ENCODE assay signal across 1 cellular context in the genomic region with DNA sequence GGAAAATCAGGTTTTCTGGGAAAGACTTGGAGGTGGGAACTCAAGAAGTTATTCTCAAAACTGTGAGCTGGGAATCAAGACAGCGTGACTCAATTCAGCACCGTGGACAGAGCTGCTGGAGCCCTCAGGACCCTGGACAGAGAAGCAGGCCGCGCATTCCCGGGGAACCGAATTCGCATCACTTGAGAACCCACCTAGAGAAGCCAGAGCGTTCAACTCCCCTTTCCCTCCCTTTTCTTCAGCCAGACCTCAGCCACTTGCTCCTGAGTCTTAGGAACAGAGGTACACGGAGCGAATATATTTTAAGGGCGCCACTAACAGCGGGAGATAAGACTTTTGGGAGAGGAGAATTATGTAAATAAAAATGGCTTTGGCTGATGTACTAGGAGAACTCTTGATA.
A peak's percentile ranks its signal among the peaks of the same experiment; 100 is the strongest.
TF ChIP-seq lines count a peak whose summit lies in the region.

No MANE protein-coding gene starts in this region.

TF ChIP-seq in HepG2, 621 proteins besides CTCF, POLR2A, EP300 and RAD21 (continued from another document and continues in another):
- TF ChIP-seq ZNF646 (CRISPR knock-in tag; IDR thresholded peaks at IDR 0.05) (peak; percentile 93), ZNF737 (CRISPR knock-in tag; IDR thresholded peaks at IDR 0.05; ENCODE audit: borderline replicate concordance) (peak; percentile 100), CHD2 (IDR thresholded peaks at IDR 0.05; ENCODE audit: low read depth, low read length) (no peak), NR1H2 (CRISPR knock-in tag; IDR thresholded peaks at IDR 0.05; ENCODE audit: borderline replicate concordance, low read depth) (peak; percentile 100), U2AF2 (IDR thresholded peaks at IDR 0.05; ENCODE audit: low read depth, low read length) (no peak), ASH2L (IDR thresholded peaks at IDR 0.05; ENCODE audit: insufficient read length, low read depth, low read length) (no peak), ZNF577 (CRISPR knock-in tag; IDR thresholded peaks at IDR 0.05; ENCODE audit: borderline replicate concordance, low read depth) (peak; percentile 99), KDM5B (CRISPR knock-in tag; IDR thresholded peaks at IDR 0.05; ENCODE audit: borderline replicate concordance) (peak; percentile 100), SALL2 (CRISPR knock-in tag; IDR thresholded peaks at IDR 0.05) (peak; percentile 100), HIVEP1 (CRISPR knock-in tag; IDR thresholded peaks at IDR 0.05) (peak; percentile 96), ARHGAP35 (CRISPR knock-in tag; IDR thresholded peaks at IDR 0.05; ENCODE audit: borderline replicate concordance) (peak; percentile 100), ZNF431 (CRISPR knock-in tag; IDR thresholded peaks at IDR 0.05; ENCODE audit: borderline replicate concordance, low read depth) (peak; percentile 100), ZNF337 (CRISPR knock-in tag; IDR thresholded peaks at IDR 0.05; ENCODE audit: borderline replicate concordance, low read depth) (peak; percentile 100; the same call in 1 of the 2 replicates), ZBTB20 (CRISPR knock-in tag; IDR thresholded peaks at IDR 0.05; ENCODE audit: borderline replicate concordance, low read depth) (peak; percentile 100), ZNF709 (CRISPR knock-in tag; IDR thresholded peaks at IDR 0.05) (peak; percentile 100), ZNF3 (CRISPR knock-in tag; IDR thresholded peaks at IDR 0.05) (peak; percentile 99), ETV6 (CRISPR knock-in tag; conservative IDR thresholded peaks at IDR 0.05) (peak; percentile 100), ZNF891 (CRISPR knock-in tag; IDR thresholded peaks at IDR 0.05) (peak; percentile 100), AFF4 (CRISPR knock-in tag; IDR thresholded peaks at IDR 0.05) (peak; percentile 98), IRX3 (CRISPR knock-in tag; IDR thresholded peaks at IDR 0.05; ENCODE audit: borderline replicate concordance, low read depth) (peak; percentile 100), ZNF678 (CRISPR knock-in tag; IDR thresholded peaks at IDR 0.05) (peak; percentile 100), TCF7 (IDR thresholded peaks at IDR 0.05; ENCODE audit: low read depth) (no peak), ZNF775 (CRISPR knock-in tag; IDR thresholded peaks at IDR 0.05; ENCODE audit: borderline replicate concordance) (peak; percentile 99), MAX (IDR thresholded peaks at IDR 0.05) (peak; percentile 81), SUZ12 (IDR thresholded peaks at IDR 0.05; ENCODE audit: low read depth, low read length) (no peak), ZNF766 (CRISPR knock-in tag; IDR thresholded peaks at IDR 0.05; ENCODE audit: borderline replicate concordance) (peak; percentile 100), ZNF704 (CRISPR knock-in tag; IDR thresholded peaks at IDR 0.05; ENCODE audit: borderline replicate concordance) (peak; percentile 100), SRSF4 (IDR thresholded peaks at IDR 0.05; ENCODE audit: low read depth, low read length, poor library complexity, severe bottlenecking) (no peak), ZKSCAN1 (IDR thresholded peaks at IDR 0.05; ENCODE audit: low read length) (no peak), NONO (IDR thresholded peaks at IDR 0.05) (no peak), NONO (CRISPR knock-in tag; conservative IDR thresholded peaks at IDR 0.05) (no peak), GTF3A (CRISPR knock-in tag; conservative IDR thresholded peaks at IDR 0.05) (peak; percentile 86; the same call in 1 of the 2 replicates), NKX3-1 (CRISPR knock-in tag; IDR thresholded peaks at IDR 0.05) (peak; percentile 100)
- TF ChIP-seq, protein P1, sequence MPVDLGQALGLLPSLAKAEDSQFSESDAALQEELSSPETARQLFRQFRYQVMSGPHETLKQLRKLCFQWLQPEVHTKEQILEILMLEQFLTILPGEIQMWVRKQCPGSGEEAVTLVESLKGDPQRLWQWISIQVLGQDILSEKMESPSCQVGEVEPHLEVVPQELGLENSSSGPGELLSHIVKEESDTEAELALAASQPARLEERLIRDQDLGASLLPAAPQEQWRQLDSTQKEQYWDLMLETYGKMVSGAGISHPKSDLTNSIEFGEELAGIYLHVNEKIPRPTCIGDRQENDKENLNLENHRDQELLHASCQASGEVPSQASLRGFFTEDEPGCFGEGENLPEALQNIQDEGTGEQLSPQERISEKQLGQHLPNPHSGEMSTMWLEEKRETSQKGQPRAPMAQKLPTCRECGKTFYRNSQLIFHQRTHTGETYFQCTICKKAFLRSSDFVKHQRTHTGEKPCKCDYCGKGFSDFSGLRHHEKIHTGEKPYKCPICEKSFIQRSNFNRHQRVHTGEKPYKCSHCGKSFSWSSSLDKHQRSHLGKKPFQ (CRISPR knock-in tag; IDR thresholded peaks at IDR 0.05; ENCODE audit: insufficient replicate concordance) = peak; percentile 99
- TF ChIP-seq, protein P2, sequence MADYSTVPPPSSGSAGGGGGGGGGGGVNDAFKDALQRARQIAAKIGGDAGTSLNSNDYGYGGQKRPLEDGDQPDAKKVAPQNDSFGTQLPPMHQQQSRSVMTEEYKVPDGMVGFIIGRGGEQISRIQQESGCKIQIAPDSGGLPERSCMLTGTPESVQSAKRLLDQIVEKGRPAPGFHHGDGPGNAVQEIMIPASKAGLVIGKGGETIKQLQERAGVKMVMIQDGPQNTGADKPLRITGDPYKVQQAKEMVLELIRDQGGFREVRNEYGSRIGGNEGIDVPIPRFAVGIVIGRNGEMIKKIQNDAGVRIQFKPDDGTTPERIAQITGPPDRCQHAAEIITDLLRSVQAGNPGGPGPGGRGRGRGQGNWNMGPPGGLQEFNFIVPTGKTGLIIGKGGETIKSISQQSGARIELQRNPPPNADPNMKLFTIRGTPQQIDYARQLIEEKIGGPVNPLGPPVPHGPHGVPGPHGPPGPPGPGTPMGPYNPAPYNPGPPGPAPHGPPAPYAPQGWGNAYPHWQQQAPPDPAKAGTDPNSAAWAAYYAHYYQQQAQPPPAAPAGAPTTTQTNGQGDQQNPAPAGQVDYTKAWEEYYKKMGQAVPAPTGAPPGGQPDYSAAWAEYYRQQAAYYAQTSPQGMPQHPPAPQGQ (CRISPR knock-in tag; IDR thresholded peaks at IDR 0.05; ENCODE audit: borderline replicate concordance) = peak; percentile 95; the same call in 1 of the 2 replicates
- TF ChIP-seq, protein P3, sequence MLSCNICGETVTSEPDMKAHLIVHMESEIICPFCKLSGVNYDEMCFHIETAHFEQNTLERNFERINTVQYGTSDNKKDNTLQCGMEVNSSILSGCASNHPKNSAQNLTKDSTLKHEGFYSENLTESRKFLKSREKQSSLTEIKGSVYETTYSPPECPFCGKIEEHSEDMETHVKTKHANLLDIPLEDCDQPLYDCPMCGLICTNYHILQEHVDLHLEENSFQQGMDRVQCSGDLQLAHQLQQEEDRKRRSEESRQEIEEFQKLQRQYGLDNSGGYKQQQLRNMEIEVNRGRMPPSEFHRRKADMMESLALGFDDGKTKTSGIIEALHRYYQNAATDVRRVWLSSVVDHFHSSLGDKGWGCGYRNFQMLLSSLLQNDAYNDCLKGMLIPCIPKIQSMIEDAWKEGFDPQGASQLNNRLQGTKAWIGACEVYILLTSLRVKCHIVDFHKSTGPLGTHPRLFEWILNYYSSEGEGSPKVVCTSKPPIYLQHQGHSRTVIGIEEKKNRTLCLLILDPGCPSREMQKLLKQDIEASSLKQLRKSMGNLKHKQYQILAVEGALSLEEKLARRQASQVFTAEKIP (CRISPR knock-in tag; IDR thresholded peaks at IDR 0.05; ENCODE audit: borderline replicate concordance) = peak; percentile 98
- TF ChIP-seq, protein P4, sequence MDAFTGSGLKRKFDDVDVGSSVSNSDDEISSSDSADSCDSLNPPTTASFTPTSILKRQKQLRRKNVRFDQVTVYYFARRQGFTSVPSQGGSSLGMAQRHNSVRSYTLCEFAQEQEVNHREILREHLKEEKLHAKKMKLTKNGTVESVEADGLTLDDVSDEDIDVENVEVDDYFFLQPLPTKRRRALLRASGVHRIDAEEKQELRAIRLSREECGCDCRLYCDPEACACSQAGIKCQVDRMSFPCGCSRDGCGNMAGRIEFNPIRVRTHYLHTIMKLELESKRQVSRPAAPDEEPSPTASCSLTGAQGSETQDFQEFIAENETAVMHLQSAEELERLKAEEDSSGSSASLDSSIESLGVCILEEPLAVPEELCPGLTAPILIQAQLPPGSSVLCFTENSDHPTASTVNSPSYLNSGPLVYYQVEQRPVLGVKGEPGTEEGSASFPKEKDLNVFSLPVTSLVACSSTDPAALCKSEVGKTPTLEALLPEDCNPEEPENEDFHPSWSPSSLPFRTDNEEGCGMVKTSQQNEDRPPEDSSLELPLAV (CRISPR knock-in tag; conservative IDR thresholded peaks at IDR 0.05; ENCODE audit: low read depth) = peak; percentile 99
- TF ChIP-seq, protein P5, sequence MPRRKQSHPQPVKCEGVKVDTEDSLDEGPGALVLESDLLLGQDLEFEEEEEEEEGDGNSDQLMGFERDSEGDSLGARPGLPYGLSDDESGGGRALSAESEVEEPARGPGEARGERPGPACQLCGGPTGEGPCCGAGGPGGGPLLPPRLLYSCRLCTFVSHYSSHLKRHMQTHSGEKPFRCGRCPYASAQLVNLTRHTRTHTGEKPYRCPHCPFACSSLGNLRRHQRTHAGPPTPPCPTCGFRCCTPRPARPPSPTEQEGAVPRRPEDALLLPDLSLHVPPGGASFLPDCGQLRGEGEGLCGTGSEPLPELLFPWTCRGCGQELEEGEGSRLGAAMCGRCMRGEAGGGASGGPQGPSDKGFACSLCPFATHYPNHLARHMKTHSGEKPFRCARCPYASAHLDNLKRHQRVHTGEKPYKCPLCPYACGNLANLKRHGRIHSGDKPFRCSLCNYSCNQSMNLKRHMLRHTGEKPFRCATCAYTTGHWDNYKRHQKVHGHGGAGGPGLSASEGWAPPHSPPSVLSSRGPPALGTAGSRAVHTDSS (CRISPR knock-in tag; conservative IDR thresholded peaks at IDR 0.05) = no peak
